Comparison of ENCODE assay signal across 26 cellular contexts in the genomic region with DNA sequence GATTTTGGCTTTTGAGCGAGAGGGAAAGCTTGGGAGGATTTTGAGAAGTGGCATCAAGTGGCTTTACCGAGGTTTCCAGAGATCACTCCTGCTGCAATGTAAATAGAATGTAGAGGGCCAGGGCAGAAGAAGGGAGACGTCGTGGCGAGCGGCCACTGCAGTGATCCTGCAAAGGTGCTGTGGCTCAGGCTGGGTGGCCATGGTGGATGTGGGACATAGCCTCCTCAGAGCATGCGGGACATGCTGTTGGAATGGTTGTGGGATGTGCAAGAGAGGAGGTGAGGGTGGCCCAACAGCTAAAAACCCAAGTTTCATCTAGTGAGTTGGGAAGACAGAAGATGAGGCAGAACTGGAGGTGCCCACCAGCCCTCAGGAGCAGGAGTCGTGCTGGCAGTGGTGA. TPM values are rescaled to one million over a fixed set of nuclear protein-coding genes. Genes with fewer than 3 reads are reported as not detected.
"Had no signal": no experiment of that assay in that cellular context is flagged by ENCODE, and none has a peak within 500 bp of the region (broad histone marks: within the 10 kb centered on the region; RNA-seq: fewer than 3 reads in every experiment).

No MANE protein-coding gene starts in this region.

- H3K4me3 ChIP-seq: coronary artery, dorsolateral prefrontal cortex, esophagus muscularis mucosa, gastroesophageal sphincter, heart left ventricle, hepatocyte, left ventricle myocardium inferior, lower lobe of right lung, mucosa of descending colon had no signal

- H2AFZ ChIP-seq: hepatocyte had no signal

- H3K4me1 ChIP-seq: foreskin keratinocyte had no signal

- H3K27me3 ChIP-seq: esophagus muscularis mucosa, gastroesophageal sphincter had no signal

- H3K27ac ChIP-seq: coronary artery, dorsolateral prefrontal cortex, esophagus muscularis mucosa, foreskin keratinocyte, gastroesophageal sphincter, heart left ventricle, hepatocyte, left ventricle myocardium inferior, lower lobe of right lung had no signal

- FAIRE-seq: colon, endothelial cell of umbilical vein, frontal cortex, kidney had no signal

- H3K4me3 Mint-ChIP-seq: immature natural killer cell, mesothelial cell of epicardium had no signal

- DNase-seq: dermis blood vessel endothelial cell; dorsolateral prefrontal cortex; effector CD4-positive, alpha-beta T cell; effector memory CD4-positive, alpha-beta T cell; foreskin keratinocyte; heart left ventricle; hypothalamus; immature natural killer cell; islet precursor cell; kidney; kidney glomerular epithelial cell; left colon; left ventricle myocardium inferior; lower lobe of right lung; mesenchymal stem cell; mucosa of descending colon had no signal

- H3K36me3 Mint-ChIP-seq: immature natural killer cell, mesothelial cell of epicardium had no signal

- H3K79me2 ChIP-seq: hepatocyte had no signal

- ATAC-seq: foreskin keratinocyte, gastroesophageal sphincter, heart left ventricle, left colon, left lobe of liver, lower lobe of right lung, mucosa of descending colon had no signal

- H3K9me3 ChIP-seq: esophagus muscularis mucosa, gastroesophageal sphincter, heart left ventricle, left ventricle myocardium inferior, lower lobe of right lung had no signal

- H3K4me2 ChIP-seq: hepatocyte had no signal

- H3K9me3 Mint-ChIP-seq: immature natural killer cell, mesothelial cell of epicardium had no signal

- H3K36me3 ChIP-seq: esophagus muscularis mucosa, gastroesophageal sphincter, heart left ventricle, left ventricle myocardium inferior, lower lobe of right lung had no signal

- H3K27ac Mint-ChIP-seq: mesothelial cell of epicardium had no signal

RNA-seq across cellular contexts. Expression of a gene that starts 3.1 kb away (rescaled TPM):
- total RNA-seq: endothelial cell of umbilical vein, foreskin keratinocyte, lung microvascular endothelial cell had no signal
- polyA plus RNA-seq: endothelial cell of umbilical vein, foreskin keratinocyte had no signal
